9 cellular contexts compared by ENCODE assay signal in the genomic region with DNA sequence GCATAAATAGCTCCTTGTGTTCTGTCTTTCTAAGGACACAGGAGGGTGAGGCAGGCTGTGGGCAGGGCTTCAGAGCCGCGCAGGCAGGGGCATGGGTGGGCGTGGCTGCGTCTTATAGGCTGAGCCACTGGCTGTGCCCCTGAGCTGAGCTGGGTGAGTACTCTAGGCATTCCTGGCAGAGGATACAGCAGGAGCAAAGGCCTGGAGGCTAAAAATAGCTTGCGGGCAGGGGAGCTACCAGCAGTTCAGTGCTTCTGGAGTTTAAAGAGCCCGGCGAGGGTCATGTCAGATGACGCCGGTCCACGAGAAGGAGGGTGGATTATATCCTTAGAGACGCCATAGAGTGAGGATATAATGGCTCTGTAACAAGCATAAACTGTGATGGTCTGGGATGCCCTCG. TPM values are rescaled to one million over a fixed set of nuclear protein-coding genes. Genes with fewer than 3 reads are reported as not detected.
DNase-seq lines count a peak whose midpoint lies in the region; TF ChIP-seq lines count a peak whose summit lies in the region.
"Had no signal": no experiment of that assay in that cellular context is flagged by ENCODE, and none has a peak within 500 bp of the region (broad histone marks: within the 10 kb centered on the region; RNA-seq: fewer than 3 reads in every experiment).

No MANE protein-coding gene starts in this region.

- TF ChIP-seq POLR2A in tibial nerve (IDR thresholded peaks at IDR 0.05) = no peak

- TF ChIP-seq EP300 in tibial nerve (IDR thresholded peaks at IDR 0.05) = no peak

- no CpG with 5 or more reads among the region's 12 CpGs for WGBS in trophoblast cell (ENCODE audit: extremely low coverage, insufficient coverage, insufficient read length)
- 27 to 39% methylated on average over 12 of the region's 12 CpGs for WGBS in tibial nerve, 2 donors

- no peak overlapping the region for H3K4ac ChIP-seq in trophoblast cell (ENCODE audit: low read depth, low read length)

- H3K9ac ChIP-seq in trophoblast cell (ENCODE audit: low read length) = no peak overlapping the region

- peak overlapping the region; percentile 35 for H3K4me2 ChIP-seq in trophoblast cell (ENCODE audit: low read length)

- H2BK5ac ChIP-seq in trophoblast cell (ENCODE audit: low read depth, low read length, poor library complexity) = no peak overlapping the region

- H3K36me3 ChIP-seq in trophoblast cell (ENCODE audit: control insufficient read depth in 1 of 2, insufficient read depth in 2 of 2, low read length in 2 of 2) (no peaks in the 10 kb centered on the region), tibial nerve (no peaks in the 10 kb centered on the region)

- peaks cover 5% of the 10 kb centered on the region for H3K27me3 Mint-ChIP-seq in glutamatergic neuron (ENCODE audit: unreplicated experiment)
- H3K27me3 Mint-ChIP-seq: activated naive CD8-positive, alpha-beta T cell had no signal

- no peak overlapping the region for H4K12ac ChIP-seq in trophoblast cell (ENCODE audit: low read depth, low read length)

- H3K4me1 ChIP-seq in trophoblast cell (ENCODE audit: control insufficient read depth in 1 of 2, insufficient read depth in 2 of 2, low read length in 2 of 2) (peaks cover 0 to 2% of the 10 kb centered on the region in 2 experiments), tibial nerve (no peaks in the 10 kb centered on the region)

- H3K4me3 ChIP-seq in trophoblast cell (ENCODE audit: low read depth, low read length) (no peak overlapping the region), tibial nerve (no peak overlapping the region)

- H2BK12ac ChIP-seq in trophoblast cell (ENCODE audit: low read length) = no peak overlapping the region

- DNase-seq in H4 (ENCODE audit: low spot score) = peak; percentile 49
- peak; percentile 24 for DNase-seq in SK-N-DZ (ENCODE audit: low spot score)
- DNase-seq in glutamatergic neuron = peak; percentile 48
- DNase-seq in trophoblast cell = peak; percentile 91 to 94
- no peak for DNase-seq in 8988T
- DNase-seq in tibial nerve (ENCODE audit: low spot score in 2 of 2) = no peak
- no peak for DNase-seq in GM19238 (ENCODE audit: insufficient read length, low spot score)
- no peak for DNase-seq in effector CD4-positive, alpha-beta T cell

- no peak overlapping the region for H2AFZ ChIP-seq in trophoblast cell (ENCODE audit: insufficient read depth, low read length, poor library complexity)

- H3K4me3 Mint-ChIP-seq in glutamatergic neuron (ENCODE audit: unreplicated experiment) = no peak overlapping the region
- H3K4me3 Mint-ChIP-seq: activated naive CD8-positive, alpha-beta T cell had no signal

- H3K79me1 ChIP-seq in trophoblast cell (ENCODE audit: low read length) = no peaks in the 10 kb centered on the region

- peaks cover 14% of the 10 kb centered on the region for H3K36me3 Mint-ChIP-seq in glutamatergic neuron (ENCODE audit: unreplicated experiment)

- H4K8ac ChIP-seq in trophoblast cell (ENCODE audit: low read depth, low read length) = no peak overlapping the region

- no peak overlapping the region for H2BK120ac ChIP-seq in trophoblast cell (ENCODE audit: insufficient read depth, low read length, poor library complexity)

- H3K4me1 Mint-ChIP-seq in glutamatergic neuron (ENCODE audit: low read depth, unreplicated experiment) = peaks cover 3% of the 10 kb centered on the region

- H2AK5ac ChIP-seq in trophoblast cell (ENCODE audit: low read length) = no peak overlapping the region

- H3K79me2 ChIP-seq in trophoblast cell (ENCODE audit: control insufficient read depth, insufficient read depth, low read length, poor library complexity) = no peaks in the 10 kb centered on the region

- peaks cover 13% of the 10 kb centered on the region for H3K9me3 Mint-ChIP-seq in glutamatergic neuron (ENCODE audit: unreplicated experiment)

- H3K23ac ChIP-seq in trophoblast cell (ENCODE audit: low read length) = no peak overlapping the region

- H4K91ac ChIP-seq in trophoblast cell (ENCODE audit: low read depth, low read length) = no peak overlapping the region

- no peak overlapping the region for H3K14ac ChIP-seq in trophoblast cell (ENCODE audit: low read length)

- H3K18ac ChIP-seq in trophoblast cell (ENCODE audit: low read length) = no peak overlapping the region

- peaks cover 9% of the 10 kb centered on the region for H3K9me3 ChIP-seq in trophoblast cell (ENCODE audit: insufficient read depth, low read depth, low read length)
- H3K9me3 ChIP-seq in tibial nerve = peaks cover 0 to 32% (median 0%) of the 10 kb centered on the region in 4 donors

- H3K27me3 ChIP-seq in trophoblast cell (ENCODE audit: insufficient read depth, low read length) (no peaks in the 10 kb centered on the region), tibial nerve (peaks cover 0 to 4% of the 10 kb centered on the region in 2 donors)

- TF ChIP-seq CTCF in glutamatergic neuron (IDR thresholded peaks at IDR 0.05; ENCODE audit: partially characterized antibody, unreplicated experiment) (no peak), tibial nerve (IDR thresholded peaks at IDR 0.05) (no peak)

- no peak overlapping the region for H3K27ac Mint-ChIP-seq in glutamatergic neuron (ENCODE audit: unreplicated experiment)
- H3K27ac Mint-ChIP-seq: activated naive CD8-positive, alpha-beta T cell had no signal

- no peak overlapping the region for H3K27ac ChIP-seq in trophoblast cell (ENCODE audit: low read depth, low read length)
- H3K27ac ChIP-seq in tibial nerve = no peak overlapping the region

RNA-seq across cellular contexts. Expression of a gene that starts 31.5 kb away (rescaled TPM):
- 277 and 293 TPM in 2 replicates for total RNA-seq in H4 (2014; rRNA removed; shearing (Covaris generic))
- 211 and 220 TPM in 2 replicates for polyA plus RNA-seq in SK-N-DZ (2014; cell fraction: cytosol; rRNA removed)
- polyA plus RNA-seq in SK-N-DZ (2014; cell fraction: nucleus; rRNA removed) = 71.4 and 93.1 TPM in 2 replicates
- 85.8 TPM for total RNA-seq in glutamatergic neuron (ENCODE audit: unreplicated experiment)
- polyA plus RNA-seq in trophoblast cell (2013) = 459 and 461 TPM in 2 replicates
- 10 to 100 TPM; 61.4 to 84.3 (median 76.2) TPM for total RNA-seq in tibial nerve

Comparison
In these comparisons a context has a peak if more than half of its experiments do, and no peak if none do; other contexts are left out.
1. DNase-seq: peak in H4 (single experiment), SK-N-DZ (single experiment), glutamatergic neuron (single experiment) and trophoblast cell (2 of 2); none in 8988T (single experiment), tibial nerve (0 of 2), GM19238 (single experiment) and effector CD4-positive, alpha-beta T cell (single experiment).